Comparison of ENCODE assay signal across 9 cellular contexts in the genomic region with DNA sequence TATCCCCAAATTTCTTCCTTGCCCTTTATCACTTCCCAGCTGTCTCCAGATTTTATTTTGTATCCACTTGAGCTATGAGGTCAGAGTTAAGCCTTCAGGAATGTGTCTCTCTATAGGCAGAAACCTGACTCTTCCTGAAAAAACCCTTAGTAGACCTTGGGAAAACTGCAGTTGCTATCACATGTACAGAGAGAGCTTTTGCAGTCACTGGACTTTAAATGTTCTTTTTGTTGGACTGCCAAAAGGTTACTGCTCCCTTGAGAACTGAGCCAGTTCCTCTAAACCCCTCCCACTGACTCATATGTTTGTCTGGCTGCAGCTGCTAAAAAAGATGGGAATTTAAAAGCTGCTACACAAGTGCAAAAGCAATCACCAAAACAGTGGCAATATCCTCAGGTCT.
DNase-seq lines count a peak whose midpoint lies in the region; ATAC-seq and TF ChIP-seq lines count a peak whose summit lies in the region.
"Had no signal": no experiment of that assay in that cellular context is flagged by ENCODE, and none has a peak within 500 bp of the region (broad histone marks: within the 10 kb centered on the region; RNA-seq: fewer than 3 reads in every experiment).

No MANE protein-coding gene starts in this region.

- H3K9me3 Mint-ChIP-seq in activated T-cell treated with anti-CD3 and anti-CD28 coated beads, Interleukin-2, amount 50 U/mL, for 4 hours = no peaks in the 10 kb centered on the region
- H3K9me3 Mint-ChIP-seq: IgD-negative memory B cell had no signal

- no peaks in the 10 kb centered on the region for H3K27me3 ChIP-seq in SJSA1 (replicated peaks)

- no peaks in the 10 kb centered on the region for H3K36me3 Mint-ChIP-seq in activated T-cell treated with anti-CD3 and anti-CD28 coated beads, Interleukin-2, amount 50 U/mL, for 4 hours (ENCODE audit: insufficient read depth)
- H3K36me3 Mint-ChIP-seq: IgD-negative memory B cell had no signal

- H3K27ac ChIP-seq in SJSA1 = peak overlapping the region; percentile 60

- no peaks in the 10 kb centered on the region for H3K36me3 ChIP-seq in SJSA1

- DNase-seq in H4 (ENCODE audit: low spot score) = peak; percentile 95
- DNase-seq in SJSA1 (ENCODE audit: low read depth in 1 of 2, low spot score in 2 of 2) = peak; percentile 58 to 75
- DNase-seq in glomerular endothelial cell (ENCODE audit: extremely low read depth, low read depth, low spot score) = peak; percentile 79
- peak; percentile 100 for DNase-seq in retinal pigment epithelial cell (ENCODE audit: low read depth)
- DNase-seq in KG1 (lab: John Stamatoyannopoulos, UW) = no peak
- no peak for DNase-seq in activated T-cell treated with anti-CD3 and anti-CD28 coated beads, Interleukin-2, amount 50 U/mL, for 4 hours

- H3K9me3 ChIP-seq in SJSA1 (replicated peaks) = no peaks in the 10 kb centered on the region

- H3K4me1 Mint-ChIP-seq in activated T-cell treated with anti-CD3 and anti-CD28 coated beads, Interleukin-2, amount 50 U/mL, for 4 hours (ENCODE audit: low read depth) = no peaks in the 10 kb centered on the region
- H3K4me1 Mint-ChIP-seq: IgD-negative memory B cell had no signal

- no peak for TF ChIP-seq CTCF in retinal pigment epithelial cell (conservative IDR thresholded peaks at IDR 0.05; ENCODE audit: low read depth, low read length)

- no peak for ATAC-seq in GM18873 (IDR thresholded peaks at IDR 0.05; ENCODE audit: low FRiP score, unreplicated experiment)
- ATAC-seq in activated T-cell treated with anti-CD3 and anti-CD28 coated beads, Interleukin-2, amount 50 U/mL, for 4 hours = no peak
- ATAC-seq in GM21526 (IDR thresholded peaks at IDR 0.05; ENCODE audit: low FRiP score, unreplicated experiment) = no peak

- no peak overlapping the region for H3K4me3 Mint-ChIP-seq in activated T-cell treated with anti-CD3 and anti-CD28 coated beads, Interleukin-2, amount 50 U/mL, for 4 hours
- H3K4me3 Mint-ChIP-seq: IgD-negative memory B cell had no signal

- H3K4me3 ChIP-seq in SJSA1 (no peak overlapping the region), retinal pigment epithelial cell (ENCODE audit: low read length) (no peak overlapping the region)

- peaks cover 42% of the 10 kb centered on the region for H3K4me1 ChIP-seq in SJSA1 (replicated peaks)

- peaks cover 8% of the 10 kb centered on the region for H3K27me3 Mint-ChIP-seq in activated T-cell treated with anti-CD3 and anti-CD28 coated beads, Interleukin-2, amount 50 U/mL, for 4 hours (ENCODE audit: low read depth)

Comparison
In these comparisons a context has a peak if more than half of its experiments do, and no peak if none do; other contexts are left out.
1. DNase-seq: peak in H4 (single experiment), SJSA1 (2 of 2), glomerular endothelial cell (single experiment) and retinal pigment epithelial cell (single experiment); none in KG1 (single experiment) and activated T-cell treated with anti-CD3 and anti-CD28 coated beads, Interleukin-2, amount 50 U/mL, for 4 hours (single experiment).